In the genomic region with DNA sequence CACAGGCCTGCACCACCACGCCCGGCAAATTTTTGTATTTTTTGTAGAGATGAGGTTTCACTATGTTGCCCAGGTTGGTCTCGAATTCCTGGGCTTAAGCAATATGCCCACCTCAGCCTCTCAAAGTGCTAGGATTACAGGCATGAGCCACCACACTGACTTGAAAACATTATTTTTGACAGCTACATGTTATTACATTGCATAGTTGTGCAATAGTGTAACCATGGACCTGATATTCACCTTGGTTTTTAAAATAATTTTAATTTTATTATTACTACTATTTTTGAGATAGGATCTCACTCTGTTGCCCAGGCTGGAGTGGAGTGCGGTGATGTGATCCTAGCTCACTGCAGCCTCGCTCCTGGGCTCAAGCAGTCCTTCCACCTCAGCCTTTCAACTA, we compare ENCODE assay signal across 8 cellular contexts.
"Had no signal": no experiment of that assay in that cellular context is flagged by ENCODE, and none has a peak within 500 bp of the region (broad histone marks: within the 10 kb centered on the region; RNA-seq: fewer than 3 reads in every experiment).

No MANE protein-coding gene starts in this region.

- FAIRE-seq: HTR-8/SVneo had no signal

- H3K9me3 Mint-ChIP-seq: IgD-negative memory B cell had no signal

- DNase-seq: Karpas-422, Kasumi-1, KBM-7, KG1 had no signal

- H3K9ac ChIP-seq: KMS-11 had no signal

- H3K27ac Mint-ChIP-seq: IgD-negative memory B cell had no signal

- H3K27ac ChIP-seq: HL-60, KMS-11 had no signal

- H3K4me3 Mint-ChIP-seq: IgD-negative memory B cell had no signal

- H3K4me2 ChIP-seq: KMS-11 had no signal

- H3K27me3 Mint-ChIP-seq: IgD-negative memory B cell had no signal
